Comparison of ENCODE assay signal across 20 cellular contexts in genomic region chr11:36748856-36749255, GRCh38.
"Had no signal": no experiment of that assay in that cellular context is flagged by ENCODE, and none has a peak within 500 bp of the region (broad histone marks: within the 10 kb centered on the region; RNA-seq: fewer than 3 reads in every experiment).

No MANE protein-coding gene starts in this region.

- H3K36me3 Mint-ChIP-seq: naive thymus-derived CD8-positive, alpha-beta T cell; neural progenitor cell; stimulated activated memory B cell treated with anti-CD40 and anti-IgM and Interleukin-4, amounts not matched to agents 10 μg/mL and 1 μg/mL and 100 μg/mL, for 72 hours had no signal

- DNase-seq: effector memory CD8-positive, alpha-beta T cell; esophagus squamous epithelium; heart left ventricle; hippocampal formation; kidney glomerular epithelial cell; mammary epithelial cell; mucosa of descending colon; naive thymus-derived CD8-positive, alpha-beta T cell; nucleus accumbens; pancreas; right lobe of liver; stimulated activated CD4-positive, alpha-beta T cell treated with anti-CD3 and anti-CD28 coated beads, Interleukin-4, amount 100 ng/mL, for 1 hour; testis had no signal

- H3K4me3 ChIP-seq: esophagus squamous epithelium, heart left ventricle, mucosa of descending colon, neural progenitor cell, pancreas, right lobe of liver, testis, tibial nerve had no signal

- H3K4me1 ChIP-seq: esophagus squamous epithelium, neural progenitor cell, testis had no signal

- H3K9me3 ChIP-seq: esophagus squamous epithelium, heart left ventricle, mucosa of descending colon, pancreas, right lobe of liver, testis, tibial nerve had no signal

- H3K27ac ChIP-seq: epithelial cell of prostate, esophagus squamous epithelium, heart left ventricle, neural progenitor cell, pancreas, right lobe of liver, testis, tibial nerve had no signal

- H3K27me3 ChIP-seq: neural progenitor cell, pancreas, right lobe of liver, testis, tibial nerve had no signal

- H3K4me1 Mint-ChIP-seq: neural progenitor cell had no signal

- H3K27ac Mint-ChIP-seq: dendritic cell treated with granulocyte-macrophage colony-stimulating factor and Interleukin-4, amounts not matched to agents 40 ng/mL and 50 ng/mL, for 4 days; effector memory CD8-positive, alpha-beta T cell; naive thymus-derived CD8-positive, alpha-beta T cell; neural progenitor cell; progenitor cell of endocrine pancreas; stimulated activated memory B cell treated with anti-CD40 and anti-IgM and Interleukin-4, amounts not matched to agents 10 μg/mL and 1 μg/mL and 100 μg/mL, for 72 hours; stimulated activated naive CD8-positive, alpha-beta T cell treated with anti-CD3 and anti-CD28 coated beads, Interleukin-15, Interleukin-2, amounts not matched to agents 100 ng/mL and 50 ng/mL, for 24 hours had no signal

- H2AFZ ChIP-seq: neural progenitor cell had no signal

- H3K4me3 Mint-ChIP-seq: dendritic cell treated with granulocyte-macrophage colony-stimulating factor and Interleukin-4, amounts not matched to agents 40 ng/mL and 50 ng/mL, for 4 days; effector memory CD8-positive, alpha-beta T cell; naive thymus-derived CD8-positive, alpha-beta T cell; neural progenitor cell; stimulated activated memory B cell treated with anti-CD40 and anti-IgM and Interleukin-4, amounts not matched to agents 10 μg/mL and 1 μg/mL and 100 μg/mL, for 72 hours; stimulated activated naive CD8-positive, alpha-beta T cell treated with anti-CD3 and anti-CD28 coated beads, Interleukin-15, Interleukin-2, amounts not matched to agents 100 ng/mL and 50 ng/mL, for 24 hours had no signal

- H3K9ac ChIP-seq: neural progenitor cell had no signal

- H3K36me3 ChIP-seq: esophagus squamous epithelium, heart left ventricle, neural progenitor cell, pancreas, right lobe of liver, tibial nerve had no signal

- H3K4me2 ChIP-seq: neural progenitor cell had no signal

- H3K9me3 Mint-ChIP-seq: dendritic cell treated with granulocyte-macrophage colony-stimulating factor and Interleukin-4, amounts not matched to agents 40 ng/mL and 50 ng/mL, for 4 days; effector memory CD8-positive, alpha-beta T cell; naive thymus-derived CD8-positive, alpha-beta T cell; neural progenitor cell; stimulated activated memory B cell treated with anti-CD40 and anti-IgM and Interleukin-4, amounts not matched to agents 10 μg/mL and 1 μg/mL and 100 μg/mL, for 72 hours; stimulated activated naive CD8-positive, alpha-beta T cell treated with anti-CD3 and anti-CD28 coated beads, Interleukin-15, Interleukin-2, amounts not matched to agents 100 ng/mL and 50 ng/mL, for 24 hours had no signal
